15 cellular contexts compared by ENCODE assay signal in genomic region chr19:13864223-13864512, GRCh38. TPM values are rescaled to one million over a fixed set of nuclear protein-coding genes. Genes with fewer than 3 reads are reported as not detected.
DNase-seq lines count a peak whose midpoint lies in the region; ATAC-seq lines count a peak whose summit lies in the region.
"Had no signal": no experiment of that assay in that cellular context is flagged by ENCODE, and none has a peak within 500 bp of the region (broad histone marks: within the 10 kb centered on the region; RNA-seq: fewer than 3 reads in every experiment).

No MANE protein-coding gene starts in this region.

- H3K27me3 Mint-ChIP-seq in activated CD8-positive, alpha-beta memory T cell treated with anti-CD3 and anti-CD28 coated beads, Interleukin-2, amount 10 ng/mL, durations not matched to agents 7 days and 5 days, result peaks cover 23% of the 10 kb centered on the region

- peaks cover 42% of the 10 kb centered on the region for H3K4me1 Mint-ChIP-seq in activated CD8-positive, alpha-beta memory T cell treated with anti-CD3 and anti-CD28 coated beads, Interleukin-2, amount 10 ng/mL, durations not matched to agents 7 days and 5 days
- peaks cover 64% of the 10 kb centered on the region for H3K4me1 Mint-ChIP-seq in stimulated activated effector memory CD8-positive, alpha-beta T cell treated with anti-CD3 and anti-CD28 coated beads, Interleukin-12 subunit alpha, Interleukin-12 subunit beta, amount 100 ng/mL, for 72 hours

- H3K27ac ChIP-seq in SJCRH30, result peak overlapping the region; percentile 29; the same call in 1 of the 2 replicates
- H3K27ac ChIP-seq: psoas muscle had no signal

- no peaks in the 10 kb centered on the region for H3K27me3 ChIP-seq in SJCRH30
- H3K27me3 ChIP-seq: thyroid gland had no signal

- ATAC-seq in activated CD8-positive, alpha-beta memory T cell treated with anti-CD3 and anti-CD28 coated beads, Interleukin-2, amount 10 ng/mL, durations not matched to agents 7 days and 5 days, result no peak
- ATAC-seq in stimulated activated effector memory CD8-positive, alpha-beta T cell treated with anti-CD3 and anti-CD28 coated beads, Interleukin-12 subunit alpha, Interleukin-12 subunit beta, amount 100 ng/mL, for 72 hours, result no peak
- ATAC-seq in HG03442 (IDR thresholded peaks at IDR 0.05; ENCODE audit: unreplicated experiment), result no peak
- ATAC-seq: left colon, psoas muscle had no signal

- no peaks in the 10 kb centered on the region for H3K9me3 Mint-ChIP-seq in activated CD8-positive, alpha-beta memory T cell treated with anti-CD3 and anti-CD28 coated beads, Interleukin-2, amount 10 ng/mL, durations not matched to agents 7 days and 5 days (ENCODE audit: low read depth)
- no peaks in the 10 kb centered on the region for H3K9me3 Mint-ChIP-seq in stimulated activated effector memory CD8-positive, alpha-beta T cell treated with anti-CD3 and anti-CD28 coated beads, Interleukin-12 subunit alpha, Interleukin-12 subunit beta, amount 100 ng/mL, for 72 hours

- H3K36me3 ChIP-seq in SJCRH30, result no peaks in the 10 kb centered on the region
- H3K36me3 ChIP-seq: thyroid gland had no signal

- no peak for DNase-seq in activated CD8-positive, alpha-beta memory T cell treated with anti-CD3 and anti-CD28 coated beads, Interleukin-2, amount 10 ng/mL, durations not matched to agents 7 days and 5 days
- no peak for DNase-seq in activated CD8-positive, alpha-beta memory T cell treated with anti-CD3 and anti-CD28 coated beads, Interleukin-2, amount 50 U/mL, for 4 hours
- DNase-seq in SJCRH30, result no peak
- DNase-seq in epidermal melanocyte (ENCODE audit: insufficient read length, low spot score), result peak; percentile 16
- no peak for DNase-seq in stimulated activated effector memory CD8-positive, alpha-beta T cell treated with anti-CD3 and anti-CD28 coated beads, Interleukin-12 subunit alpha, Interleukin-12 subunit beta, amount 100 ng/mL, for 72 hours (ENCODE audit: low spot score in 2 of 2)
- DNase-seq in UCSD-AML1 (lab: John Stamatoyannopoulos, UW; ENCODE audit: unreplicated experiment), result no peak
- DNase-seq in GDM1 (lab: John Stamatoyannopoulos, UW), result no peak
- DNase-seq: activated effector memory CD4-positive, alpha-beta T cell treated with Interleukin-2 at 50 U/mL for 16 hours; foreskin fibroblast; left colon; NCI-H187; thyroid gland had no signal

- peak overlapping the region; percentile 59 for H3K4me3 Mint-ChIP-seq in activated CD8-positive, alpha-beta memory T cell treated with anti-CD3 and anti-CD28 coated beads, Interleukin-2, amount 10 ng/mL, durations not matched to agents 7 days and 5 days
- peak overlapping the region; percentile 97 for H3K4me3 Mint-ChIP-seq in stimulated activated effector memory CD8-positive, alpha-beta T cell treated with anti-CD3 and anti-CD28 coated beads, Interleukin-12 subunit alpha, Interleukin-12 subunit beta, amount 100 ng/mL, for 72 hours

- CTCF ChIA-PET in activated CD8-positive, alpha-beta memory T cell treated with anti-CD3 and anti-CD28 coated beads, Interleukin-2, amount 10 ng/mL, durations not matched to agents 7 days and 5 days (lab: Charles Lee), result interaction anchor here (0.7 to 8.6 kb wide), 9 partner anchors 9 to 586 kb away, joined by 3 to 244 read pairs (median 18); partner anchors contain the start of gene ZSWIM4

- H3K4me1 ChIP-seq in SJCRH30, result peaks cover 21% of the 10 kb centered on the region; the same call in 1 of the 2 replicates

- H3K9me3 ChIP-seq in SJCRH30 (replicated peaks), result no peaks in the 10 kb centered on the region
- H3K9me3 ChIP-seq: psoas muscle, thyroid gland had no signal

- H3K27ac Mint-ChIP-seq in activated CD8-positive, alpha-beta memory T cell treated with anti-CD3 and anti-CD28 coated beads, Interleukin-2, amount 10 ng/mL, durations not matched to agents 7 days and 5 days, result peak overlapping the region; percentile 44
- peak overlapping the region; percentile 1 for H3K27ac Mint-ChIP-seq in stimulated activated effector memory CD8-positive, alpha-beta T cell treated with anti-CD3 and anti-CD28 coated beads, Interleukin-12 subunit alpha, Interleukin-12 subunit beta, amount 100 ng/mL, for 72 hours

- peak overlapping the region; percentile 72 for H3K4me3 ChIP-seq in SJCRH30

- no peaks in the 10 kb centered on the region for H3K36me3 Mint-ChIP-seq in activated CD8-positive, alpha-beta memory T cell treated with anti-CD3 and anti-CD28 coated beads, Interleukin-2, amount 10 ng/mL, durations not matched to agents 7 days and 5 days
- H3K36me3 Mint-ChIP-seq in stimulated activated effector memory CD8-positive, alpha-beta T cell treated with anti-CD3 and anti-CD28 coated beads, Interleukin-12 subunit alpha, Interleukin-12 subunit beta, amount 100 ng/mL, for 72 hours, result peaks cover 12% of the 10 kb centered on the region

RNA-seq across cellular contexts. Expression of gene NANOS3, which starts 12.8 kb away (rescaled TPM):
- 1 to 10 TPM; 1.1 to 2.8 TPM for total RNA-seq in activated CD8-positive, alpha-beta memory T cell treated with anti-CD3 and anti-CD28 coated beads, Interleukin-2, amount 10 ng/mL, durations not matched to agents 7 days and 5 days
- 1.3 and 2.3 TPM in 2 replicates for total RNA-seq in SJCRH30 (2014; rRNA removed; shearing (Covaris generic))
- total RNA-seq: HT-29, psoas muscle, thyroid gland had no signal

RNA-seq across cellular contexts. Expression of gene BRME1, which starts 41.7 kb away (rescaled TPM):
- 1 to 10 TPM; 4.1 to 4.4 TPM for total RNA-seq in activated CD8-positive, alpha-beta memory T cell treated with anti-CD3 and anti-CD28 coated beads, Interleukin-2, amount 10 ng/mL, durations not matched to agents 7 days and 5 days
- 10.0 and 11.7 TPM in 2 replicates for total RNA-seq in SJCRH30 (2014; rRNA removed; shearing (Covaris generic))

RNA-seq across cellular contexts. Expression of gene CC2D1A, which starts 41.8 kb away (rescaled TPM):
- 10 to 100 TPM; 34.0 to 35.1 TPM for total RNA-seq in activated CD8-positive, alpha-beta memory T cell treated with anti-CD3 and anti-CD28 coated beads, Interleukin-2, amount 10 ng/mL, durations not matched to agents 7 days and 5 days
- total RNA-seq in SJCRH30 (2014; rRNA removed; shearing (Covaris generic)), result 10.8 and 15.3 TPM in 2 replicates
